Comparison of ENCODE assay signal across 1 cellular context in the genomic region with DNA sequence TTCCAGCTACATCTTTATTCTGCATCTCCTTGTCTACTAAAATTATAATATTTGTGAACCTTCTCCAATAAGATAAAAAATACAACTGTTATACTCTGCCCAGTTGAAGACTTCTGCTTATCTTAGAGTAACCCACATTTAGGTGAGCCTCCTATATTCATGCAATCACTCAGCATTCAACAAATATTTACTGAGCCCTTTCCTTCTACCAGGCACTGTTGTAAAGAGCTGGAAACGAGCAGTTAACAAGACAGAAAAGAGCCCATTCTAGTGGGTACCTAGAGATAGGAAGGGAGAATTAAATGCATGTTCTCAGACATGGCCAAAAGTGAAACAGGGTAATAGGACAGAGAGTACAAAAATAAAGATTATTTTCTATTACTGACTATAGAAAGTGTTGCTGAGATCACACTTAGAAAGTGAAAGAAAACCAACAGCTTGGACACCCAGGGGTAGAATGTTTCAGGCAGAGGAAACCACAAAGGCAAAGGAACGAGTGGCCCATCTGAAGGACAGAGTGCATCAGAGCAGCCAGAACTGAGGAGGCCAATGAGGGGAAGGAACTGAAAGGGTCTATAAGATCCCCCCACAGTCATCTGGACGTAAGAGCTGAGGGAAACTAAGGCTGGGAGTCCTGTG.
TF ChIP-seq lines count a peak whose summit lies in the region.

No MANE protein-coding gene starts in this region.

TF ChIP-seq in SK-N-SH, 30 proteins besides CTCF, POLR2A, EP300 and RAD21 (continued from another document):
- TF ChIP-seq, protein P1, sequence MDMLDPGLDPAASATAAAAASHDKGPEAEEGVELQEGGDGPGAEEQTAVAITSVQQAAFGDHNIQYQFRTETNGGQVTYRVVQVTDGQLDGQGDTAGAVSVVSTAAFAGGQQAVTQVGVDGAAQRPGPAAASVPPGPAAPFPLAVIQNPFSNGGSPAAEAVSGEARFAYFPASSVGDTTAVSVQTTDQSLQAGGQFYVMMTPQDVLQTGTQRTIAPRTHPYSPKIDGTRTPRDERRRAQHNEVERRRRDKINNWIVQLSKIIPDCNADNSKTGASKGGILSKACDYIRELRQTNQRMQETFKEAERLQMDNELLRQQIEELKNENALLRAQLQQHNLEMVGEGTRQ (IDR thresholded peaks at IDR 0.05; ENCODE audit: borderline replicate concordance, low read depth, low read length) = no peak
